In genomic region chr11:70082829-70083228, GRCh38 we compare ENCODE assay signal across 15 cellular contexts. TPM values are rescaled to one million over a fixed set of nuclear protein-coding genes. Genes with fewer than 3 reads are reported as not detected.
DNase-seq lines count a peak whose midpoint lies in the region; ATAC-seq and TF ChIP-seq lines count a peak whose summit lies in the region.
"Had no signal": no experiment of that assay in that cellular context is flagged by ENCODE, and none has a peak within 500 bp of the region (broad histone marks: within the 10 kb centered on the region; RNA-seq: fewer than 3 reads in every experiment).

No MANE protein-coding gene starts in this region.

- peaks cover 27% of the 10 kb centered on the region for H3K27me3 Mint-ChIP-seq in stimulated activated naive CD8-positive, alpha-beta T cell treated with anti-CD3 and anti-CD28 coated beads, Interleukin-15, amount 100 ng/mL, for 72 hours

- H3K27ac ChIP-seq in parathyroid adenoma = no peak overlapping the region
- no peak overlapping the region for H3K27ac ChIP-seq in upper lobe of left lung
- H3K27ac ChIP-seq: RWPE1, tibial nerve had no signal

- H3K4me1 ChIP-seq in parathyroid adenoma (no peaks in the 10 kb centered on the region), upper lobe of left lung (peaks cover 0 to 11% (median 1%) of the 10 kb centered on the region in 4 donors)

- TF ChIP-seq POLR2A in NB4 (IDR thresholded peaks at IDR 0.05; ENCODE audit: extremely low read depth, insufficient read length) (no peak), upper lobe of left lung (IDR thresholded peaks at IDR 0.05) (no peak)

- H3K9me3 Mint-ChIP-seq in stimulated activated naive CD8-positive, alpha-beta T cell treated with anti-CD3 and anti-CD28 coated beads, Interleukin-15, amount 100 ng/mL, for 72 hours = no peaks in the 10 kb centered on the region
- H3K9me3 Mint-ChIP-seq: activated naive CD8-positive, alpha-beta T cell treated with anti-CD3 and anti-CD28 coated beads for 36 hours had no signal

- H3K9ac ChIP-seq in parathyroid adenoma = no peak overlapping the region

- H2AFZ ChIP-seq in parathyroid adenoma = no peak overlapping the region

- H3K4me3 Mint-ChIP-seq in stimulated activated naive CD8-positive, alpha-beta T cell treated with anti-CD3 and anti-CD28 coated beads, Interleukin-15, amount 100 ng/mL, for 72 hours = no peak overlapping the region
- H3K4me3 Mint-ChIP-seq: activated naive CD8-positive, alpha-beta T cell treated with anti-CD3 and anti-CD28 coated beads for 36 hours had no signal

- H3K36me3 ChIP-seq in parathyroid adenoma (ENCODE audit: control insufficient read depth, insufficient read depth, low read length) (no peaks in the 10 kb centered on the region), upper lobe of left lung (no peaks in the 10 kb centered on the region)
- H3K36me3 ChIP-seq: tibial nerve had no signal

- ATAC-seq in GM18870 (IDR thresholded peaks at IDR 0.05; ENCODE audit: unreplicated experiment) = no peak
- ATAC-seq in upper lobe of left lung (ENCODE audit: low FRiP score in 2 of 2) = no peak
- ATAC-seq in stimulated activated naive CD8-positive, alpha-beta T cell treated with anti-CD3 and anti-CD28 coated beads, Interleukin-15, amount 100 ng/mL, for 72 hours = no peak

- 80 to 82% methylated on average over 4 of the region's 4 CpGs for WGBS in upper lobe of left lung, 2 donors

- H3K4me2 ChIP-seq in parathyroid adenoma (ENCODE audit: low read length) = no peak overlapping the region

- H3K4me3 ChIP-seq in NB4 (ENCODE audit: low read depth, low read length) = no peak overlapping the region
- H3K4me3 ChIP-seq in parathyroid adenoma (ENCODE audit: low read depth, low read length) = no peak overlapping the region
- H3K4me3 ChIP-seq in upper lobe of left lung = no peak overlapping the region
- H3K4me3 ChIP-seq: coronary artery, tibial nerve had no signal

- no peaks in the 10 kb centered on the region for H3K27me3 ChIP-seq in parathyroid adenoma (ENCODE audit: control insufficient read depth, insufficient read depth, low read length)
- peaks cover 0 to 14% (median 3%) of the 10 kb centered on the region in 4 donors for H3K27me3 ChIP-seq in upper lobe of left lung

- H3K9me3 ChIP-seq in parathyroid adenoma (ENCODE audit: control insufficient read depth, low read length) (no peaks in the 10 kb centered on the region), upper lobe of left lung (no peaks in the 10 kb centered on the region)
- H3K9me3 ChIP-seq: tibial nerve had no signal

- no peak for TF ChIP-seq EP300 in upper lobe of left lung (IDR thresholded peaks at IDR 0.05)

- no peak for DNase-seq in NB4 (ENCODE audit: low read depth)
- peak; percentile 24 for DNase-seq in dermis blood vessel endothelial cell
- no peak for DNase-seq in upper lobe of left lung
- DNase-seq in RKO (ENCODE audit: low spot score) = no peak
- DNase-seq in stimulated activated naive CD8-positive, alpha-beta T cell treated with anti-CD3 and anti-CD28 coated beads, Interleukin-15, amount 100 ng/mL, for 72 hours = no peak
- DNase-seq: activated naive CD8-positive, alpha-beta T cell treated with anti-CD3 and anti-CD28 coated beads for 36 hours; DMS153; Karpas-422; stimulated activated CD4-positive, alpha-beta T cell treated with anti-CD3 and anti-CD28 coated beads, Interleukin-12 subunit alpha, Interleukin-12 subunit beta, amount 100 ng/mL, for 4 hours had no signal

- H3K79me2 ChIP-seq in parathyroid adenoma = no peaks in the 10 kb centered on the region

- TF ChIP-seq CTCF in GM12872 (IDR thresholded peaks at IDR 0.05; ENCODE audit: insufficient read depth, low read depth, low read length) = peak; percentile 27; the same call in 1 of the 3 replicates
- TF ChIP-seq CTCF in NB4 (IDR thresholded peaks at IDR 0.05; ENCODE audit: low read depth, low read length) = peak; percentile 25
- TF ChIP-seq CTCF in parathyroid adenoma (IDR thresholded peaks at IDR 0.05) = peak; percentile 15
- no peak for TF ChIP-seq CTCF in upper lobe of left lung (IDR thresholded peaks at IDR 0.05)

- no peaks in the 10 kb centered on the region for H3K4me1 Mint-ChIP-seq in stimulated activated naive CD8-positive, alpha-beta T cell treated with anti-CD3 and anti-CD28 coated beads, Interleukin-15, amount 100 ng/mL, for 72 hours
- H3K4me1 Mint-ChIP-seq: activated naive CD8-positive, alpha-beta T cell treated with anti-CD3 and anti-CD28 coated beads for 36 hours had no signal

- no peak overlapping the region for H3K27ac Mint-ChIP-seq in stimulated activated naive CD8-positive, alpha-beta T cell treated with anti-CD3 and anti-CD28 coated beads, Interleukin-15, amount 100 ng/mL, for 72 hours
- H3K27ac Mint-ChIP-seq: activated naive CD8-positive, alpha-beta T cell treated with anti-CD3 and anti-CD28 coated beads for 36 hours had no signal

RNA-seq across cellular contexts. Expression of gene ANO1, which starts 4.7 kb away (rescaled TPM):
- total RNA-seq in dermis blood vessel endothelial cell = under 0.01 TPM in 1 of 2 replicates, not detected in the other
- 10 to 100 TPM in 2 of 6 donors, 1 to 10 TPM in 4; 4.8 to 13.2 (median 7.2) TPM for total RNA-seq in upper lobe of left lung
- total RNA-seq: activated naive CD8-positive, alpha-beta T cell treated with anti-CD3 and anti-CD28 coated beads for 36 hours had no signal

Comparison
In these comparisons a context has a peak if more than half of its experiments do, and no peak if none do; other contexts are left out.
1. CTCF ChIP-seq: peak in GM12872 (single experiment), NB4 (single experiment) and parathyroid adenoma (single experiment); none in upper lobe of left lung (0 of 6).